Comparison of ENCODE assay signal across 10 cellular contexts in the genomic region with DNA sequence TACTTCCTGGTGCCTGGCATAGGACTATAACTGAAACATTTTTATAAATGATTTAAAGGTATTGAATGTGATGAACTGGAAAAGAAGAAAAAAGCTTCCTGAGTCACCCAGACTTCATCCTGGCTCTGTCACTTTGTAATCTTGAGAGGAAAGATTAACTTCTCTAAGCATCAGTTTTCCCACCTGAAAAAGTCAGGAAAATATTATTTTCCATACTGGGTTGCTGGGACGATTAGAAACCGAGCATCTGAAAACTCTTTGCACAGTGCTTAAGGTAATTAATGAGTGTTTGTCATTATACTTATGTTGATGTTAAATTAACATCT.
A peak's percentile ranks its signal among the peaks of the same experiment; 100 is the strongest.
DNase-seq lines count a peak whose midpoint lies in the region; ATAC-seq and TF ChIP-seq lines count a peak whose summit lies in the region.
"Had no signal": no experiment of that assay in that cellular context is flagged by ENCODE, and none has a peak within 500 bp of the region (broad histone marks: within the 10 kb centered on the region; RNA-seq: fewer than 3 reads in every experiment).

No MANE protein-coding gene starts in this region.

- peaks cover 2% of the 10 kb centered on the region for H3K36me3 Mint-ChIP-seq in activated CD4-positive, alpha-beta T cell treated with anti-CD3 and anti-CD28 coated beads, Interleukin-2, amount 10 ng/mL, durations not matched to agents 24 days and 14 days (ENCODE audit: low read depth)
- H3K36me3 Mint-ChIP-seq in activated T-helper 1 cell treated with anti-CD3 and anti-CD28 coated beads, Interleukin-12 subunit alpha, Interleukin-12 subunit beta, Interleukin-2, Interleukin-4 antibody, amounts not matched to agents 30 ng/mL and 10 ng/mL and 1 ng/mL, durations not matched to agents 14 hours and 24 hours and 36 hours (ENCODE audit: low read depth): no peaks in the 10 kb centered on the region
- H3K36me3 Mint-ChIP-seq in glutamatergic neuron (ENCODE audit: unreplicated experiment): no peaks in the 10 kb centered on the region
- no peaks in the 10 kb centered on the region for H3K36me3 Mint-ChIP-seq in stimulated activated memory B cell treated with anti-CD40 and anti-IgM and Interleukin-4, amounts not matched to agents 10 μg/mL and 1 μg/mL and 100 μg/mL, for 72 hours
- H3K36me3 Mint-ChIP-seq: activated naive CD4-positive, alpha-beta T cell treated with anti-CD3 and anti-CD28 coated beads, Interleukin-2, amount 50 U/mL, for 72 hours had no signal

- H3K27me3 Mint-ChIP-seq in activated CD4-positive, alpha-beta T cell treated with anti-CD3 and anti-CD28 coated beads, Interleukin-2, amount 10 ng/mL, durations not matched to agents 24 days and 14 days: no peaks in the 10 kb centered on the region
- H3K27me3 Mint-ChIP-seq in activated T-helper 1 cell treated with anti-CD3 and anti-CD28 coated beads, Interleukin-12 subunit alpha, Interleukin-12 subunit beta, Interleukin-2, Interleukin-4 antibody, amounts not matched to agents 30 ng/mL and 10 ng/mL and 1 ng/mL, durations not matched to agents 14 hours and 24 hours and 36 hours (ENCODE audit: insufficient read depth): no peaks in the 10 kb centered on the region
- peaks cover 2% of the 10 kb centered on the region for H3K27me3 Mint-ChIP-seq in glutamatergic neuron (ENCODE audit: unreplicated experiment)
- no peaks in the 10 kb centered on the region for H3K27me3 Mint-ChIP-seq in stimulated activated memory B cell treated with anti-CD40 and anti-IgM and Interleukin-4, amounts not matched to agents 10 μg/mL and 1 μg/mL and 100 μg/mL, for 72 hours

- no peak for ATAC-seq in stimulated activated memory B cell treated with anti-CD40 and anti-IgM and Interleukin-4, amounts not matched to agents 10 μg/mL and 1 μg/mL and 100 μg/mL, for 72 hours
- ATAC-seq in GM18867 (IDR thresholded peaks at IDR 0.05; ENCODE audit: unreplicated experiment): no peak

- TF ChIP-seq CTCF in glutamatergic neuron (IDR thresholded peaks at IDR 0.05; ENCODE audit: partially characterized antibody, unreplicated experiment): no peak

- intact Hi-C loops in activated CD4-positive, alpha-beta T cell treated with anti-CD3 and anti-CD28 coated beads, Interleukin-2, amount 10 ng/mL, durations not matched to agents 24 days and 14 days (cut with micrococcal nuclease): loop anchor here (1.0 to 10.0 kb wide), 3 partner anchors 9 to 582 kb away; a partner anchor contains a TSS
- intact Hi-C loops in activated T-helper 1 cell treated with anti-CD3 and anti-CD28 coated beads, Interleukin-12 subunit alpha, Interleukin-12 subunit beta, Interleukin-2, Interleukin-4 antibody, amounts not matched to agents 30 ng/mL and 10 ng/mL and 1 ng/mL, durations not matched to agents 14 hours and 24 hours and 36 hours (cut with micrococcal nuclease): loop anchor here (1.0 to 10.0 kb wide), 5 partner anchors 9 to 582 kb away; a partner anchor contains a TSS

- peak overlapping the region; percentile 78 for H3K4me3 Mint-ChIP-seq in activated CD4-positive, alpha-beta T cell treated with anti-CD3 and anti-CD28 coated beads, Interleukin-2, amount 10 ng/mL, durations not matched to agents 24 days and 14 days
- H3K4me3 Mint-ChIP-seq in activated T-helper 1 cell treated with anti-CD3 and anti-CD28 coated beads, Interleukin-12 subunit alpha, Interleukin-12 subunit beta, Interleukin-2, Interleukin-4 antibody, amounts not matched to agents 30 ng/mL and 10 ng/mL and 1 ng/mL, durations not matched to agents 14 hours and 24 hours and 36 hours: peak overlapping the region; percentile 73
- peak overlapping the region; percentile 84 for H3K4me3 Mint-ChIP-seq in glutamatergic neuron (ENCODE audit: unreplicated experiment)
- H3K4me3 Mint-ChIP-seq in stimulated activated memory B cell treated with anti-CD40 and anti-IgM and Interleukin-4, amounts not matched to agents 10 μg/mL and 1 μg/mL and 100 μg/mL, for 72 hours: peak overlapping the region; percentile 75

- H3K27ac Mint-ChIP-seq in activated CD4-positive, alpha-beta T cell treated with anti-CD3 and anti-CD28 coated beads, Interleukin-2, amount 10 ng/mL, durations not matched to agents 24 days and 14 days: peak overlapping the region; percentile 91
- H3K27ac Mint-ChIP-seq in activated T-helper 1 cell treated with anti-CD3 and anti-CD28 coated beads, Interleukin-12 subunit alpha, Interleukin-12 subunit beta, Interleukin-2, Interleukin-4 antibody, amounts not matched to agents 30 ng/mL and 10 ng/mL and 1 ng/mL, durations not matched to agents 14 hours and 24 hours and 36 hours: peak overlapping the region; percentile 67
- no peak overlapping the region for H3K27ac Mint-ChIP-seq in glutamatergic neuron (ENCODE audit: unreplicated experiment)
- peak overlapping the region; percentile 74 for H3K27ac Mint-ChIP-seq in stimulated activated memory B cell treated with anti-CD40 and anti-IgM and Interleukin-4, amounts not matched to agents 10 μg/mL and 1 μg/mL and 100 μg/mL, for 72 hours

- H3K9me3 Mint-ChIP-seq in activated CD4-positive, alpha-beta T cell treated with anti-CD3 and anti-CD28 coated beads, Interleukin-2, amount 10 ng/mL, durations not matched to agents 24 days and 14 days: no peaks in the 10 kb centered on the region
- H3K9me3 Mint-ChIP-seq in activated T-helper 1 cell treated with anti-CD3 and anti-CD28 coated beads, Interleukin-12 subunit alpha, Interleukin-12 subunit beta, Interleukin-2, Interleukin-4 antibody, amounts not matched to agents 30 ng/mL and 10 ng/mL and 1 ng/mL, durations not matched to agents 14 hours and 24 hours and 36 hours: no peaks in the 10 kb centered on the region
- H3K9me3 Mint-ChIP-seq in glutamatergic neuron (ENCODE audit: unreplicated experiment): peaks cover 5% of the 10 kb centered on the region
- H3K9me3 Mint-ChIP-seq in stimulated activated memory B cell treated with anti-CD40 and anti-IgM and Interleukin-4, amounts not matched to agents 10 μg/mL and 1 μg/mL and 100 μg/mL, for 72 hours: no peaks in the 10 kb centered on the region
- H3K9me3 Mint-ChIP-seq: activated naive CD4-positive, alpha-beta T cell treated with anti-CD3 and anti-CD28 coated beads, Interleukin-2, amount 50 U/mL, for 72 hours had no signal

- peaks cover 57% of the 10 kb centered on the region for H3K4me1 Mint-ChIP-seq in activated CD4-positive, alpha-beta T cell treated with anti-CD3 and anti-CD28 coated beads, Interleukin-2, amount 10 ng/mL, durations not matched to agents 24 days and 14 days
- peaks cover 57% of the 10 kb centered on the region for H3K4me1 Mint-ChIP-seq in activated T-helper 1 cell treated with anti-CD3 and anti-CD28 coated beads, Interleukin-12 subunit alpha, Interleukin-12 subunit beta, Interleukin-2, Interleukin-4 antibody, amounts not matched to agents 30 ng/mL and 10 ng/mL and 1 ng/mL, durations not matched to agents 14 hours and 24 hours and 36 hours (ENCODE audit: low read depth)
- peaks cover 71% of the 10 kb centered on the region for H3K4me1 Mint-ChIP-seq in glutamatergic neuron (ENCODE audit: low read depth, unreplicated experiment)
- H3K4me1 Mint-ChIP-seq in stimulated activated memory B cell treated with anti-CD40 and anti-IgM and Interleukin-4, amounts not matched to agents 10 μg/mL and 1 μg/mL and 100 μg/mL, for 72 hours: peaks cover 24% of the 10 kb centered on the region

- no peak for DNase-seq in activated CD4-positive, alpha-beta T cell treated with anti-CD3 and anti-CD28 coated beads, Interleukin-2, amount 10 ng/mL, durations not matched to agents 24 days and 14 days
- DNase-seq in activated CD4-positive, alpha-beta T cell treated with anti-CD3 and anti-CD28 coated beads for 1 hour: no peak
- DNase-seq in activated T-helper 1 cell treated with anti-CD3 and anti-CD28 coated beads, Interleukin-12 subunit alpha, Interleukin-12 subunit beta, Interleukin-2, Interleukin-4 antibody, amounts not matched to agents 30 ng/mL and 10 ng/mL and 1 ng/mL, durations not matched to agents 14 hours and 24 hours and 36 hours (ENCODE audit: low spot score): no peak
- DNase-seq in glutamatergic neuron (no peak), mesenteric fat pad (ENCODE audit: low spot score) (no peak), NCI-H1105 (lab: John Stamatoyannopoulos, UW) (no peak)
- DNase-seq: NCI-H1105 treated with DMSO at 0.1 percent for 48 hours had no signal
